Comparison of ENCODE assay signal across 16 cellular contexts in the genomic region with DNA sequence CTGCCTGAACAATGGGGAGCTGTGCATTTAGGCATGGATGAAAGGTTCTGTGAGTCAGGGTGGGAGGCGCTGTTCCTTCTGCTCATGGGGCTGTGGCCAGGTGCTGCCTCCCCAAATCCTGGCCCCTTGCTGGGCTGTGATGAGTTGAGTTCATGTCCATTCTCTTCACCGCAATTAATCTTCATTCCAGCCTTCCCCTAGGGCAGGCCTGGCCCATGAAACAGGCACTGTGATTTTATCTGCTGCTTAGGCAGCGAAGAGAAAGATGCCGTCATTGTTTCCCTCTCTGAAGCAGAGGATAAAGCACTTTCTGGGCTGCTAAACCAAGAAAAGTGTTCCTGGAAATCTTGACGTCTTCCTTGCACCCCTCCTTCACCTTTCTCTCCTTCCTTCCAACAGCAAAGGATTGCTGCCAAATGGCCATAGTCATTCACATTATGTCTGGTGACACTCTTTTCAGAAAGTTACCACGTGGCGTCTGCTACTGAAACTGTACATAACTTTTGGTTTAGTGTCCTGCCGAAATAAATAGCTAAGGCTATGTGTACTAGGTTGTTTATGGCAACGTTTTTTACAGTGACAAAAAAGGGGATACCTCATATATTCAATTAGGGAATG.
DNase-seq lines count a peak whose midpoint lies in the region; ATAC-seq, FAIRE-seq and TF ChIP-seq lines count a peak whose summit lies in the region.
"Had no signal": no experiment of that assay in that cellular context is flagged by ENCODE, and none has a peak within 500 bp of the region (broad histone marks: within the 10 kb centered on the region; RNA-seq: fewer than 3 reads in every experiment).

No MANE protein-coding gene starts in this region.

- intact Hi-C loops in heart left ventricle (cut with DNase I), result loop anchor here in 2 of 10 donors (5.0 kb wide), 2 partner anchors 53 to 112 kb away; no protein-coding TSS in a partner anchor
- intact Hi-C loops in cardiac septum (cut with DNase I), result loop anchor here (5.0 kb wide), 1 partner anchor 122 kb away; no protein-coding TSS in a partner anchor
- intact Hi-C loops in endothelial cell of umbilical vein (cut with micrococcal nuclease), result no loop called here
- intact Hi-C loops in activated CD4-positive, alpha-beta T cell treated with anti-CD3 and anti-CD28 coated beads for 36 hours (cut with DNase I, micrococcal nuclease), result no loop called here

- no peaks in the 10 kb centered on the region for H4K20me1 ChIP-seq in endothelial cell of umbilical vein (replicated peaks; ENCODE audit: control insufficient read depth, extremely low read depth, insufficient read depth, low read length)

- ATAC-seq in heart left ventricle, result no peak
- no peak for ATAC-seq in HG02884 (IDR thresholded peaks at IDR 0.05; ENCODE audit: unreplicated experiment)
- no peak for ATAC-seq in activated CD4-positive, alpha-beta T cell treated with anti-CD3 and anti-CD28 coated beads for 36 hours
- no peak for ATAC-seq in HG03432 (IDR thresholded peaks at IDR 0.05; ENCODE audit: unreplicated experiment)
- ATAC-seq: CD8-positive, alpha-beta T cell had no signal

- POLR2A ChIA-PET in endothelial cell of umbilical vein (lab: Charles Lee), result no interaction called here
- POLR2A ChIA-PET in activated CD4-positive, alpha-beta T cell treated with anti-CD3 and anti-CD28 coated beads for 36 hours (lab: Charles Lee), result interaction anchor here (0.6 kb wide), 1 partner anchor 670 kb away, joined by 5 read pairs; no protein-coding TSS in a partner anchor

- TF ChIP-seq CTCF in heart left ventricle (IDR thresholded peaks at IDR 0.05) (no peak), endothelial cell of umbilical vein (IDR thresholded peaks at IDR 0.05; ENCODE audit: extremely low read depth in 1 of 2, insufficient read depth in 1 of 2, low read depth in 1 of 2, low read length in 2 of 2) (no peak), mesothelial cell of epicardium (IDR thresholded peaks at IDR 0.05; ENCODE audit: unreplicated experiment) (no peak)

- no peaks in the 10 kb centered on the region for H3K27me3 Mint-ChIP-seq in mesothelial cell of epicardium (ENCODE audit: low read depth)
- H3K27me3 Mint-ChIP-seq in activated CD4-positive, alpha-beta T cell treated with anti-CD3 and anti-CD28 coated beads for 36 hours, result peaks cover 19% of the 10 kb centered on the region

- H3K9me3 ChIP-seq in heart left ventricle (peaks cover 0 to 9% (median 0%) of the 10 kb centered on the region in 12 donors), endothelial cell of umbilical vein (replicated peaks; ENCODE audit: control insufficient read depth, insufficient read depth, low read length) (no peaks in the 10 kb centered on the region)
- H3K9me3 ChIP-seq: HAP-1 had no signal

- FAIRE-seq in endothelial cell of umbilical vein (lab: Jason Lieb, UNC), result no peak

- H3K4me3 ChIP-seq in heart left ventricle (no peak overlapping the region), endothelial cell of umbilical vein (replicated peaks in 1 of 3; ENCODE audit: insufficient read depth in 1 of 3, low read depth in 1 of 3, low read length in 3 of 3) (no peak overlapping the region)
- H3K4me3 ChIP-seq: HAP-1 had no signal

- H3K9me1 ChIP-seq in endothelial cell of umbilical vein (replicated peaks; ENCODE audit: control insufficient read depth, extremely low read depth, insufficient read depth, low read length), result no peaks in the 10 kb centered on the region

- H3K27me3 ChIP-seq in heart left ventricle (no peaks in the 10 kb centered on the region), endothelial cell of umbilical vein (ENCODE audit: control insufficient read depth in 2 of 2, insufficient read depth in 2 of 2, low read length in 2 of 2) (no peaks in the 10 kb centered on the region)

- H3K27ac ChIP-seq in heart left ventricle, result peak overlapping the region in 7 of 12 donors; percentile 10 to 77 (median 36)
- H3K27ac ChIP-seq in endothelial cell of umbilical vein (ENCODE audit: insufficient read depth, low read depth, low read length), result no peak overlapping the region
- H3K27ac ChIP-seq: 22Rv1, RWPE1 had no signal

- DNase-seq in heart left ventricle, result no peak
- DNase-seq in cardiac septum (ENCODE audit: low spot score), result no peak
- no peak for DNase-seq in endothelial cell of umbilical vein (ENCODE audit: low read depth, low spot score)
- DNase-seq in mesothelial cell of epicardium (ENCODE audit: low spot score in 2 of 2, unreplicated experiment in 2 of 2), result no peak
- DNase-seq in activated CD4-positive, alpha-beta T cell treated with anti-CD3 and anti-CD28 coated beads for 36 hours, result no peak
- no peak for DNase-seq in activated CD4-positive, alpha-beta T cell treated with anti-CD3 and anti-CD28 coated beads for 4 hours
- DNase-seq: CD8-positive, alpha-beta T cell; NCI-H1436; NCI-H2029 treated with DMSO at 0.1 percent for 48 hours; NCI-H510A; NCI-H774 had no signal

- 74 to 82% (median 76%) methylated on average over 9 of the region's 9 CpGs for WGBS in heart left ventricle, 4 donors

- BruUV-seq in endothelial cell of umbilical vein (replicated peaks; lab: Mats Ljungman, UMichigan), result no TSS peak

- H3K36me3 ChIP-seq in heart left ventricle (no peaks in the 10 kb centered on the region), endothelial cell of umbilical vein (ENCODE audit: control insufficient read depth in 2 of 2, extremely low read depth in 1 of 2, insufficient read depth in 2 of 2, low read length in 2 of 2) (no peaks in the 10 kb centered on the region)
- H3K36me3 ChIP-seq: HAP-1 had no signal

- H3K79me2 ChIP-seq in endothelial cell of umbilical vein (ENCODE audit: control insufficient read depth, insufficient read depth, low read length), result no peaks in the 10 kb centered on the region

- CTCF ChIA-PET in endothelial cell of umbilical vein (lab: Charles Lee), result interaction anchor here (1.3 kb wide), 1 partner anchor 9 kb away, joined by 4 read pairs; no protein-coding TSS in a partner anchor
- CTCF ChIA-PET in activated CD4-positive, alpha-beta T cell treated with anti-CD3 and anti-CD28 coated beads for 36 hours (lab: Charles Lee), result interaction anchor here (0.6 to 1.2 kb wide), 3 partner anchors 163 to 266 kb away, joined by 3 to 5 read pairs (median 4); no protein-coding TSS in a partner anchor

- peak overlapping the region; percentile 30 for H3K27ac Mint-ChIP-seq in mesothelial cell of epicardium
- H3K27ac Mint-ChIP-seq in activated CD4-positive, alpha-beta T cell treated with anti-CD3 and anti-CD28 coated beads for 36 hours, result no peak overlapping the region
- H3K27ac Mint-ChIP-seq: CD8-positive, alpha-beta T cell had no signal

- H3K9ac ChIP-seq in endothelial cell of umbilical vein (replicated peaks; ENCODE audit: extremely low read depth, insufficient read depth, low read length), result no peak overlapping the region

- peaks cover 8 to 65% (median 29%) of the 10 kb centered on the region in 12 donors for H3K4me1 ChIP-seq in heart left ventricle
- peaks cover 9% of the 10 kb centered on the region for H3K4me1 ChIP-seq in endothelial cell of umbilical vein (ENCODE audit: control insufficient read depth, extremely low read depth, insufficient read depth, low read length)
- H3K4me1 ChIP-seq: HAP-1 had no signal

- H3K9me3 Mint-ChIP-seq in mesothelial cell of epicardium, result peaks cover 10% of the 10 kb centered on the region
- H3K9me3 Mint-ChIP-seq in activated CD4-positive, alpha-beta T cell treated with anti-CD3 and anti-CD28 coated beads for 36 hours (ENCODE audit: low read depth), result no peaks in the 10 kb centered on the region
- H3K9me3 Mint-ChIP-seq: CD8-positive, alpha-beta T cell had no signal

- H3K4me3 Mint-ChIP-seq in mesothelial cell of epicardium, result no peak overlapping the region
- no peak overlapping the region for H3K4me3 Mint-ChIP-seq in activated CD4-positive, alpha-beta T cell treated with anti-CD3 and anti-CD28 coated beads for 36 hours
- H3K4me3 Mint-ChIP-seq: CD8-positive, alpha-beta T cell had no signal

- dilution Hi-C loops in endothelial cell of umbilical vein (cut with MboI; ENCODE audit: extremely low pct_ligation_motif_present, low sequenced_read_pairs), result no loop called here

- H3K4me2 ChIP-seq in endothelial cell of umbilical vein (ENCODE audit: insufficient read depth, low read length), result no peak overlapping the region

- no peaks in the 10 kb centered on the region for H3K36me3 Mint-ChIP-seq in mesothelial cell of epicardium
- H3K36me3 Mint-ChIP-seq in activated CD4-positive, alpha-beta T cell treated with anti-CD3 and anti-CD28 coated beads for 36 hours (ENCODE audit: low read depth), result no peaks in the 10 kb centered on the region
- H3K36me3 Mint-ChIP-seq: CD8-positive, alpha-beta T cell had no signal

- peaks cover 33% of the 10 kb centered on the region for H3K4me1 Mint-ChIP-seq in mesothelial cell of epicardium
- H3K4me1 Mint-ChIP-seq in activated CD4-positive, alpha-beta T cell treated with anti-CD3 and anti-CD28 coated beads for 36 hours, result peaks cover 10% of the 10 kb centered on the region

- no peak for TF ChIP-seq POLR2A in heart left ventricle (IDR thresholded peaks at IDR 0.05)
- TF ChIP-seq POLR2A in endothelial cell of umbilical vein (IDR thresholded peaks at IDR 0.05; ENCODE audit: low read depth, low read length), result no peak

- H2AFZ ChIP-seq in endothelial cell of umbilical vein (ENCODE audit: low read depth, low read length), result peak overlapping the region; percentile 11

TF ChIP-seq in endothelial cell of umbilical vein, 7 proteins besides CTCF, POLR2A, EP300 and RAD21:
- TF ChIP-seq EZH2 (IDR thresholded peaks at IDR 0.05; ENCODE audit: borderline replicate concordance, low read depth, low read length, severe bottlenecking), result no peak
- no peak for TF ChIP-seq MYC (IDR thresholded peaks at IDR 0.05; ENCODE audit: low read depth, low read length)
- TF ChIP-seq FOS (IDR thresholded peaks at IDR 0.05; ENCODE audit: borderline replicate concordance, insufficient read depth, low read length), result no peak
- TF ChIP-seq GATA2 (IDR thresholded peaks at IDR 0.05; ENCODE audit: insufficient read depth, insufficient read length, low read depth, low read length), result no peak
- TF ChIP-seq, protein P1, sequence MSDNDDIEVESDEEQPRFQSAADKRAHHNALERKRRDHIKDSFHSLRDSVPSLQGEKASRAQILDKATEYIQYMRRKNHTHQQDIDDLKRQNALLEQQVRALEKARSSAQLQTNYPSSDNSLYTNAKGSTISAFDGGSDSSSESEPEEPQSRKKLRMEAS (IDR thresholded peaks at IDR 0.05; ENCODE audit: insufficient read depth, insufficient read length), result no peak
- TF ChIP-seq POLR2AphosphoS5 (IDR thresholded peaks at IDR 0.05; ENCODE audit: insufficient read depth, low read depth, low read length), result no peak
- no peak for TF ChIP-seq JUN (IDR thresholded peaks at IDR 0.05; ENCODE audit: borderline replicate concordance, insufficient read depth, insufficient read length, low read depth)
